In genomic region chr17:83100220-83100852, GRCh38 we compare ENCODE assay signal across 13 cellular contexts. TPM values are rescaled to one million over a fixed set of nuclear protein-coding genes. Genes with fewer than 3 reads are reported as not detected.
DNase-seq lines count a peak whose midpoint lies in the region; ATAC-seq and TF ChIP-seq lines count a peak whose summit lies in the region.
"Had no signal": no experiment of that assay in that cellular context is flagged by ENCODE, and none has a peak within 500 bp of the region (broad histone marks: within the 10 kb centered on the region; RNA-seq: fewer than 3 reads in every experiment).

No MANE protein-coding gene starts in this region.

- H3K4me3 ChIP-seq in IMR-90 (ENCODE audit: insufficient read depth, low read depth, low read length) (no peak overlapping the region), hepatocyte (no peak overlapping the region)
- H3K4me3 ChIP-seq: prostate gland, upper lobe of right lung had no signal

- no peak for DNase-seq in IMR-90
- DNase-seq in amniotic epithelial cell (ENCODE audit: low read depth), result peak; percentile 38
- DNase-seq in hepatocyte (ENCODE audit: low spot score), result no peak
- DNase-seq in stimulated activated effector memory CD8-positive, alpha-beta T cell treated with anti-CD3 and anti-CD28 coated beads, Interleukin-12 subunit alpha, Interleukin-12 subunit beta, amount 100 ng/mL, for 72 hours (ENCODE audit: low spot score in 2 of 2), result no peak
- no peak for DNase-seq in foreskin keratinocyte
- DNase-seq in NCI-H187 treated with DMSO at 0.1 percent for 48 hours (lab: John Stamatoyannopoulos, UW), result no peak
- no peak for DNase-seq in NCI-H2081 (lab: John Stamatoyannopoulos, UW)
- DNase-seq: NCI-H82, upper lobe of right lung had no signal

- dilution Hi-C loops in IMR-90 (cut with HindIII; ENCODE audit: low sequenced_read_pairs, unreplicated experiment), result no loop called here

- peak overlapping the region in 1 of 2 experiments; percentile 60; a peak in 2 of 4 replicates for H4K8ac ChIP-seq in IMR-90 (ENCODE audit: low read depth in 2 of 2, low read length in 2 of 2)

- no CpG with 5 or more reads among the region's 24 CpGs for WGBS in IMR-90 (ENCODE audit: extremely low coverage in 2 of 2, insufficient read length in 1 of 2), 2 experiments
- 42% methylated on average over 15 of the region's 24 CpGs for WGBS in hepatocyte (ENCODE audit: low lambda C conversion rate, missing lambda C conversion rate)

- H3K14ac ChIP-seq in IMR-90 (replicated peaks; ENCODE audit: low read depth, low read length), result 0 out of 2 replicates have a peak overlapping the region, but pooled peaks have one; percentile 40

- H4K5ac ChIP-seq in IMR-90 (ENCODE audit: low read depth, low read length), result no peak overlapping the region

- CTCF ChIA-PET in IMR-90 (lab: Yijun Ruan, JAX), result no interaction called here

- H3K36me3 Mint-ChIP-seq in stimulated activated effector memory CD8-positive, alpha-beta T cell treated with anti-CD3 and anti-CD28 coated beads, Interleukin-12 subunit alpha, Interleukin-12 subunit beta, amount 100 ng/mL, for 72 hours, result peaks cover 85% of the 10 kb centered on the region

- H3K27ac Mint-ChIP-seq in stimulated activated effector memory CD8-positive, alpha-beta T cell treated with anti-CD3 and anti-CD28 coated beads, Interleukin-12 subunit alpha, Interleukin-12 subunit beta, amount 100 ng/mL, for 72 hours, result peak overlapping the region; percentile 76
- H3K27ac Mint-ChIP-seq: T-helper 2 cell treated with Interferon-gamma antibody and Interleukin-4, amounts not matched to agents 5 μg/mL and 100 μg/mL, for 36 hours had no signal

- H3K27me3 ChIP-seq in IMR-90 (ENCODE audit: control insufficient read depth, insufficient read depth, low read length) (no peaks in the 10 kb centered on the region), hepatocyte (no peaks in the 10 kb centered on the region), foreskin keratinocyte (peaks cover 47% of the 10 kb centered on the region)
- H3K27me3 ChIP-seq: upper lobe of right lung had no signal

- H3K18ac ChIP-seq in IMR-90 (ENCODE audit: low read depth, low read length), result peak overlapping the region; percentile 44; the same call in 1 of the 2 replicates

- peak overlapping the region; percentile 60 for H3K4me2 ChIP-seq in IMR-90 (ENCODE audit: low read depth, low read length)
- H3K4me2 ChIP-seq in hepatocyte, result peak overlapping the region; percentile 73

- H3K4ac ChIP-seq in IMR-90 (ENCODE audit: low read depth, low read length), result peak overlapping the region; percentile 79

- BruUV-seq in IMR-90 (replicated peaks; lab: Mats Ljungman, UMichigan), result no TSS peak

- peak overlapping the region; percentile 52; the same call in 1 of the 2 replicates for H2BK120ac ChIP-seq in IMR-90 (ENCODE audit: low read depth, low read length)

- no peak for TF ChIP-seq POLR2A in IMR-90 (IDR thresholded peaks at IDR 0.05; ENCODE audit: low read depth, low read length)

- peak; percentile 6 for ATAC-seq in IMR-90 (ENCODE audit: low read depth)
- ATAC-seq in stimulated activated effector memory CD8-positive, alpha-beta T cell treated with anti-CD3 and anti-CD28 coated beads, Interleukin-12 subunit alpha, Interleukin-12 subunit beta, amount 100 ng/mL, for 72 hours, result no peak
- no peak for ATAC-seq in GM21737 (IDR thresholded peaks at IDR 0.05; ENCODE audit: unreplicated experiment)
- ATAC-seq in foreskin keratinocyte, result no peak

- peak overlapping the region; percentile 27 for H2BK5ac ChIP-seq in IMR-90 (ENCODE audit: low read depth, low read length, poor library complexity, severe bottlenecking)

- H3K4me1 ChIP-seq in IMR-90 (ENCODE audit: control insufficient read depth, insufficient read depth, low read length), result peaks cover 20% of the 10 kb centered on the region
- H3K4me1 ChIP-seq in hepatocyte (ENCODE audit: insufficient read depth), result peaks cover 61% of the 10 kb centered on the region
- H3K4me1 ChIP-seq in foreskin keratinocyte, result no peaks in the 10 kb centered on the region

- H3K9me3 ChIP-seq in IMR-90 (ENCODE audit: control insufficient read depth, insufficient read depth, low read length) (no peaks in the 10 kb centered on the region), hepatocyte (ENCODE audit: low read depth) (no peaks in the 10 kb centered on the region)
- H3K9me3 ChIP-seq: prostate gland, upper lobe of right lung had no signal

- H2BK15ac ChIP-seq in IMR-90 (ENCODE audit: low read depth, low read length), result peak overlapping the region; percentile 56; the same call in 1 of the 3 replicates

- POLR2A ChIA-PET in IMR-90 (lab: Charles Lee; ENCODE audit: unreplicated experiment), result no interaction called here

- peaks cover 17% of the 10 kb centered on the region for H3K36me3 ChIP-seq in IMR-90 (ENCODE audit: control insufficient read depth, insufficient read depth, low read length)
- H3K36me3 ChIP-seq in hepatocyte (replicated peaks; ENCODE audit: insufficient read depth, low read depth), result no peaks in the 10 kb centered on the region

- no peaks in the 10 kb centered on the region; the same call in none of the 2 replicates for H3K9me1 ChIP-seq in IMR-90 (ENCODE audit: insufficient read depth, low read length)

- in situ Hi-C loops in IMR-90 (cut with MboI; ENCODE audit: low sequenced_read_pairs), result no loop called here

- peak overlapping the region; percentile 21 for H4K91ac ChIP-seq in IMR-90 (ENCODE audit: insufficient read depth, low read depth, low read length)

- TF ChIP-seq CTCF in IMR-90 (conservative IDR thresholded peaks at IDR 0.05; ENCODE audit: low read depth, low read length), result no peak
- TF ChIP-seq CTCF in hepatocyte (IDR thresholded peaks at IDR 0.05; ENCODE audit: poor library complexity), result no peak
- TF ChIP-seq CTCF in foreskin keratinocyte (conservative IDR thresholded peaks at IDR 0.05), result no peak

- peak overlapping the region; percentile 47 for H3K4me3 Mint-ChIP-seq in stimulated activated effector memory CD8-positive, alpha-beta T cell treated with anti-CD3 and anti-CD28 coated beads, Interleukin-12 subunit alpha, Interleukin-12 subunit beta, amount 100 ng/mL, for 72 hours
- H3K4me3 Mint-ChIP-seq: T-helper 2 cell treated with Interferon-gamma antibody and Interleukin-4, amounts not matched to agents 5 μg/mL and 100 μg/mL, for 36 hours had no signal

- H3K27ac ChIP-seq in IMR-90 (ENCODE audit: insufficient read depth, low read length) (0 out of 2 replicates have a peak overlapping the region, but pooled peaks have one; percentile 17), hepatocyte (peak overlapping the region; percentile 62), foreskin keratinocyte (no peak overlapping the region)
- H3K27ac ChIP-seq: HL-60, prostate gland had no signal

- intact Hi-C loops in IMR-90 (cut with micrococcal nuclease), result no loop called here

- peaks cover 15% of the 10 kb centered on the region for H3K4me1 Mint-ChIP-seq in stimulated activated effector memory CD8-positive, alpha-beta T cell treated with anti-CD3 and anti-CD28 coated beads, Interleukin-12 subunit alpha, Interleukin-12 subunit beta, amount 100 ng/mL, for 72 hours

- peaks cover 4 to 16% of the 10 kb centered on the region in 2 experiments; a peak in 3 of 4 replicates for H3K79me1 ChIP-seq in IMR-90 (ENCODE audit: low read depth in 1 of 2, low read length in 2 of 2)

- peak overlapping the region; percentile 45; the same call in 1 of the 2 replicates for H2BK20ac ChIP-seq in IMR-90 (ENCODE audit: low read depth, low read length)

- no peak overlapping the region for H3K23ac ChIP-seq in IMR-90 (ENCODE audit: low read depth, low read length)

- no peaks in the 10 kb centered on the region for H3K9me3 Mint-ChIP-seq in stimulated activated effector memory CD8-positive, alpha-beta T cell treated with anti-CD3 and anti-CD28 coated beads, Interleukin-12 subunit alpha, Interleukin-12 subunit beta, amount 100 ng/mL, for 72 hours
- H3K9me3 Mint-ChIP-seq: T-helper 2 cell treated with Interferon-gamma antibody and Interleukin-4, amounts not matched to agents 5 μg/mL and 100 μg/mL, for 36 hours had no signal

- H4K20me1 ChIP-seq in IMR-90 (ENCODE audit: insufficient read depth, low read length) (peaks cover 24% of the 10 kb centered on the region), hepatocyte (ENCODE audit: insufficient read depth, poor library complexity, severe bottlenecking) (no peaks in the 10 kb centered on the region)

- peak overlapping the region; percentile 81 for H2AK9ac ChIP-seq in IMR-90 (replicated peaks; ENCODE audit: low read depth, low read length, poor library complexity)

- H3K79me2 ChIP-seq in hepatocyte, result peaks cover 4% of the 10 kb centered on the region

- H2AK5ac ChIP-seq in IMR-90 (ENCODE audit: low read depth, low read length), result peak overlapping the region; percentile 67; the same call in 1 of the 2 replicates

- H2AFZ ChIP-seq in IMR-90 (replicated peaks; ENCODE audit: low read length, poor library complexity) (no peak overlapping the region), hepatocyte (no peak overlapping the region)

- H3K56ac ChIP-seq in IMR-90 (ENCODE audit: extremely low read depth, insufficient read depth, low read length), result no peak overlapping the region

- TF ChIP-seq RAD21 in IMR-90 (IDR thresholded peaks at IDR 0.05; ENCODE audit: low read length), result no peak

- H3K9me2 ChIP-seq in hepatocyte (replicated peaks; ENCODE audit: insufficient read depth), result no peaks in the 10 kb centered on the region

- no peak overlapping the region; the same call in 1 of the 2 replicates for H3K9ac ChIP-seq in IMR-90 (ENCODE audit: low read depth, low read length)

TF ChIP-seq in IMR-90, 13 proteins besides CTCF, POLR2A, EP300 and RAD21 (continues in another document):
- TF ChIP-seq RFX5 (IDR thresholded peaks at IDR 0.05; ENCODE audit: low read depth, low read length), result no peak
- TF ChIP-seq MAZ (IDR thresholded peaks at IDR 0.05; ENCODE audit: borderline replicate concordance, low read depth, low read length), result no peak
- no peak for TF ChIP-seq MAFK (IDR thresholded peaks at IDR 0.05; ENCODE audit: low read depth, low read length)
- TF ChIP-seq CEBPB (IDR thresholded peaks at IDR 0.05; ENCODE audit: low read depth, low read length), result no peak
- no peak for TF ChIP-seq USF2 (IDR thresholded peaks at IDR 0.05; ENCODE audit: low read depth, low read length)
- TF ChIP-seq SMC3 (IDR thresholded peaks at IDR 0.05; ENCODE audit: low read depth, low read length), result no peak
- no peak for TF ChIP-seq BHLHE40 (IDR thresholded peaks at IDR 0.05; ENCODE audit: low read depth, low read length)

RNA-seq across cellular contexts. Expression of gene METRNL, which starts 20.9 kb away (rescaled TPM):
- total RNA-seq in IMR-90 (2012; rRNA removed) (17.9 and 21.4 TPM in 2 replicates), hepatocyte (65.3 and 97.2 TPM in 2 replicates), foreskin keratinocyte (1.4 and 2.0 TPM in 2 replicates)
- polyA plus RNA-seq in IMR-90 (2012; rRNA removed) (48.2 and 60.2 TPM in 2 replicates), hepatocyte (151 and 164 TPM in 2 replicates), foreskin keratinocyte (2.0 and 3.6 TPM in 2 replicates)
- 73.7 and 167 TPM in 2 replicates for polyA plus RNA-seq in IMR-90 (2012; cell fraction: cytosol; rRNA removed)
- 50.0 and 129 TPM in 2 replicates for polyA plus RNA-seq in IMR-90 (2012; cell fraction: nucleus; rRNA removed; ENCODE audit: low replicate concordance)
